33 cellular contexts compared by ENCODE assay signal in the genomic region with DNA sequence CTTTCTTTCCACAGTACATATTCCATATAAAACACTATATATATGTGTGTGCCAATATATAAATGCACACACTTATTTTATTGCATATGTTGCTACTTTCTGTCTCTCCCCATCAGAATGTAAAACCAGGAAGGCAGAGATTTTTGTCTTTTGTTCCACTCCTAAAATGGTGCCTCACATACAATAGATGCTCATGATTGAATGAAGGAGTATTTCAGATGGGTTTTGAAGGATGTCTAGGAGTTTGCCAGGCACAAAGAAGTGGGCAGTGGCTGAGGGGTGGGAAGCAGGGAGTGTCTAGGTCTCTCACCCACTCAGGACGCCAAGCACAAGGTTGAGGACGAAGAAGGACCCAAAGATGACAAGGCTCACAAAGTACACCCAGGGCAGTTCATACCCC. TPM values are rescaled to one million over a fixed set of nuclear protein-coding genes. Genes with fewer than 3 reads are reported as not detected.
"Had no signal": no experiment of that assay in that cellular context is flagged by ENCODE, and none has a peak within 500 bp of the region (broad histone marks: within the 10 kb centered on the region; RNA-seq: fewer than 3 reads in every experiment).

No MANE protein-coding gene starts in this region.

- DNase-seq: hypothalamus; immature natural killer cell; left colon; left lung; lower lobe of right lung; mammary epithelial cell; mesenchymal stem cell; naive thymus-derived CD8-positive, alpha-beta T cell; occipital lobe; ovary; right lobe of liver; stimulated activated CD4-positive, alpha-beta T cell treated with anti-CD3 and anti-CD28 coated beads, Interleukin-1b, Interleukin-23, amount 100 ng/mL, for 48 hours; stimulated activated CD4-positive, alpha-beta T cell treated with anti-CD3 and anti-CD28 coated beads, Interleukin-2, amount 100 ng/mL, for 48 hours; stimulated activated CD4-positive, alpha-beta T cell treated with anti-CD3 and anti-CD28 coated beads, Interleukin-4, amount 100 ng/mL, for 4 hours; stimulated activated CD8-positive, alpha-beta memory T cell treated with anti-CD3 and anti-CD28 coated beads, Interleukin-4, amount 100 ng/mL, for 48 hours; stimulated activated naive CD8-positive, alpha-beta T cell treated with anti-CD3 and anti-CD28 coated beads, Interleukin-15, Interleukin-2, amounts not matched to agents 100 U/mL and 50 U/mL, for 24 hours; stomach; testis; thyroid gland; transverse colon had no signal

- H3K4me3 Mint-ChIP-seq: nephron; neural crest cell; stimulated activated memory B cell treated with anti-CD40 and anti-IgM and Interleukin-4, amounts not matched to agents 10 μg/mL and 1 μg/mL and 100 μg/mL, for 72 hours had no signal

- H3K27me3 ChIP-seq: left lung, neutrophil, ovary, right atrium auricular region, right lobe of liver, testis, thyroid gland, transverse colon, upper lobe of left lung, vagina had no signal

- H3K4me2 ChIP-seq: smooth muscle cell had no signal

- H3K4me1 ChIP-seq: left lung, lower lobe of right lung, right atrium auricular region, right lobe of liver, testis, thyroid gland, transverse colon, vagina had no signal

- ATAC-seq: left colon; left lung; lower lobe of right lung; naive thymus-derived CD8-positive, alpha-beta T cell; right lobe of liver; stimulated activated memory B cell treated with anti-CD40 and anti-IgM and Interleukin-4, amounts not matched to agents 10 μg/mL and 1 μg/mL and 100 μg/mL, for 72 hours; stimulated activated naive CD8-positive, alpha-beta T cell treated with anti-CD3 and anti-CD28 coated beads, Interleukin-15, Interleukin-2, amounts not matched to agents 100 U/mL and 50 U/mL, for 24 hours had no signal

- H3K27ac Mint-ChIP-seq: immature natural killer cell; nephron; progenitor cell of endocrine pancreas; stimulated activated memory B cell treated with anti-CD40 and anti-IgM and Interleukin-4, amounts not matched to agents 10 μg/mL and 1 μg/mL and 100 μg/mL, for 72 hours had no signal

- H3K4me3 ChIP-seq: left lung, lower lobe of right lung, ovary, right atrium auricular region, right lobe of liver, smooth muscle cell, stomach, testis, thyroid gland, transverse colon, upper lobe of left lung, vagina had no signal

- H3K9me3 ChIP-seq: left lung, lower lobe of right lung, neutrophil, ovary, right lobe of liver, stomach, testis, thyroid gland, transverse colon, vagina had no signal

- H3K4me1 Mint-ChIP-seq: nephron, neural crest cell had no signal

- H3K9me3 Mint-ChIP-seq: immature natural killer cell had no signal

- H3K36me3 Mint-ChIP-seq: immature natural killer cell; naive thymus-derived CD8-positive, alpha-beta T cell; stimulated activated memory B cell treated with anti-CD40 and anti-IgM and Interleukin-4, amounts not matched to agents 10 μg/mL and 1 μg/mL and 100 μg/mL, for 72 hours had no signal

- H3K36me3 ChIP-seq: left lung, lower lobe of right lung, neutrophil, ovary, right atrium auricular region, right lobe of liver, stomach, thyroid gland, transverse colon, upper lobe of left lung, vagina had no signal

- H3K27ac ChIP-seq: left lung, lower lobe of right lung, neutrophil, ovary, right atrium auricular region, right lobe of liver, stomach, testis, thyroid gland, transverse colon, upper lobe of left lung, vagina had no signal

RNA-seq across cellular contexts. Expression of gene CACNA1F, which starts 5.4 kb away (rescaled TPM):
- total RNA-seq: liver, occipital lobe, pulmonary artery endothelial cell, skeletal muscle tissue, smooth muscle cell had no signal
- polyA plus RNA-seq: mammary epithelial cell had no signal

RNA-seq across cellular contexts. Expression of gene SYP, which starts 27.7 kb away (rescaled TPM):
- total RNA-seq: smooth muscle cell had no signal
- polyA plus RNA-seq: smooth muscle cell had no signal

RNA-seq across cellular contexts. Expression of gene FOXP3, which starts 36.8 kb away (rescaled TPM):
- total RNA-seq: lower lobe of right lung, pulmonary artery endothelial cell, right atrium auricular region, skeletal muscle tissue, smooth muscle cell, stomach, transverse colon, urinary bladder had no signal
- polyA plus RNA-seq: smooth muscle cell had no signal
